23 cellular contexts compared by ENCODE assay signal in the genomic region with DNA sequence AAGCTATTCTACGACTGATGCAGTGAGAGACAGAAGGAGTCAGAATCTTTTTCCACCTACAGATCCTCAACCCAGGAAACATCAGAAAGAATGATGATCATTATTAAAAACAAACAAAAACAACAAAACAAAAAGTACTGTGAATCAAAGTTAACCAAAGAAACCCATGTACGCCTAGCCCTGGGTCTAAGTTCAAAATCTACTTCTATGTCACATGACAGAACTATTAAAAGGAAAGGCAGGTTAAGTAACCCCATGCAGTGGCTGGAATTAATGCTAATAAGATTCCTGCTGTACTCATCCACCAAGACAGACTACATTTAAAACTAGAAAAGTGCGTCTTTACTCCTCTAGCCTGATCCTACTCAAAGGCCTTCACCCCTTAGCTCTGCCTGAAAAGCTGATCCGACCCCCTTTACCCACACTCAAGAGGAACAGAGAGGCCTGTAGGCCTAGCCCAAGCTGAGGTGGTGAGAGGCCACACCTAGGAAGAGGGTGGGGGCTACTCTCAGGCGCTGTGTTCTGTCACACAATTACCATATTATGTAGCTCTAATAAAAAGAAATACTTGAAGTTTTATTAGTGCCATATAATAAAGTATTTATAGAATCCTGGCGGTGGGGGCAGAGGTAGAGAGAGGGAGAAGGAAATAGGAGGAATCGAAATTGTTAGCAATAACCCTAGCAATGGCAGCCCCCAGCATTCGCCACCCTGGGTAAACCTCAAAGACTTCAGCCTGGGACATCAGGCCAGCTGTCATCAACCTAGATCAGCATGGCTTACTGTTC. TPM values are rescaled to one million over a fixed set of nuclear protein-coding genes. Genes with fewer than 3 reads are reported as not detected.
DNase-seq lines count a peak whose midpoint lies in the region; ATAC-seq, FAIRE-seq and TF ChIP-seq lines count a peak whose summit lies in the region.
"Had no signal": no experiment of that assay in that cellular context is flagged by ENCODE, and none has a peak within 500 bp of the region (broad histone marks: within the 10 kb centered on the region; RNA-seq: fewer than 3 reads in every experiment).

No MANE protein-coding gene starts in this region.

- intact Hi-C loops in Caco-2 (cut with micrococcal nuclease; ENCODE audit: unreplicated experiment) = loop anchor here (1.0 kb wide), 2 partner anchors 32 to 50 kb away; no protein-coding TSS in a partner anchor

- peak overlapping the region; percentile 13 for H3K9ac ChIP-seq in SK-N-MC (ENCODE audit: insufficient read length)
- H3K9ac ChIP-seq: BLaER1, KMS-11 had no signal

- H3K27ac Mint-ChIP-seq in Caco-2 (ENCODE audit: unreplicated experiment) (peak overlapping the region; percentile 25), immature natural killer cell (peak overlapping the region; percentile 71 to 90 (median 85))
- H3K27ac Mint-ChIP-seq: activated CD4-positive, alpha-beta T cell treated with anti-CD3 and anti-CD28 coated beads, Interleukin-2, amount 10 ng/mL, durations not matched to agents 7 days and 5 days; T-helper 2 cell treated with Interferon-gamma antibody and Interleukin-4, amounts not matched to agents 5 μg/mL and 100 μg/mL, for 36 hours had no signal

- no peaks in the 10 kb centered on the region for H3K9me3 Mint-ChIP-seq in Caco-2 (ENCODE audit: unreplicated experiment)
- no peaks in the 10 kb centered on the region for H3K9me3 Mint-ChIP-seq in immature natural killer cell
- H3K9me3 Mint-ChIP-seq: activated CD4-positive, alpha-beta T cell treated with anti-CD3 and anti-CD28 coated beads, Interleukin-2, amount 10 ng/mL, durations not matched to agents 7 days and 5 days; activated T-cell treated with anti-CD3 and anti-CD28 coated beads, Interleukin-2, amount 50 U/mL, for 4 hours; T-helper 2 cell treated with Interferon-gamma antibody and Interleukin-4, amounts not matched to agents 5 μg/mL and 100 μg/mL, for 36 hours had no signal

- H3K4me1 Mint-ChIP-seq in Caco-2 (ENCODE audit: low read depth, unreplicated experiment) (peaks cover 65% of the 10 kb centered on the region), immature natural killer cell (peaks cover 31 to 45% of the 10 kb centered on the region in 2 donors)

- H3K4me3 Mint-ChIP-seq in Caco-2 (ENCODE audit: unreplicated experiment) (peak overlapping the region; percentile 53), immature natural killer cell (peak overlapping the region; percentile 48 to 79 (median 61))
- H3K4me3 Mint-ChIP-seq: activated CD4-positive, alpha-beta T cell treated with anti-CD3 and anti-CD28 coated beads, Interleukin-2, amount 10 ng/mL, durations not matched to agents 7 days and 5 days; activated T-cell treated with anti-CD3 and anti-CD28 coated beads, Interleukin-2, amount 50 U/mL, for 4 hours; T-helper 2 cell treated with Interferon-gamma antibody and Interleukin-4, amounts not matched to agents 5 μg/mL and 100 μg/mL, for 36 hours had no signal

- POLR2A ChIA-PET in Caco-2 (lab: Charles Lee) = interaction anchor here (0.5 to 0.6 kb wide), 2 partner anchors 142 to 264 kb away, joined by 3 read pairs; partner anchors contain the start of gene DNPEP

- TF ChIP-seq CTCF in Caco-2 (IDR thresholded peaks at IDR 0.05; ENCODE audit: insufficient read depth in 1 of 2, low read depth in 1 of 2, low read length in 1 of 2, severe bottlenecking in 1 of 2, unreplicated experiment in 1 of 2) = no peak

- H3K36me3 Mint-ChIP-seq in Caco-2 (ENCODE audit: insufficient read depth, unreplicated experiment) = peaks cover 6% of the 10 kb centered on the region
- peaks cover 0 to 8% (median 8%) of the 10 kb centered on the region in 3 donors for H3K36me3 Mint-ChIP-seq in immature natural killer cell

- H3K27me3 ChIP-seq in Caco-2 (replicated peaks; ENCODE audit: control insufficient read depth, insufficient read depth, low read length) (no peaks in the 10 kb centered on the region), small intestine (ENCODE audit: control insufficient read depth in 2 of 2, insufficient read depth in 2 of 2, low read length in 2 of 2) (no peaks in the 10 kb centered on the region), MG63 (no peaks in the 10 kb centered on the region)
- H3K27me3 ChIP-seq: BLaER1, brain microvascular endothelial cell had no signal

- H3K27ac ChIP-seq in SK-N-MC (peak overlapping the region; percentile 51; the same call in 1 of the 2 replicates), small intestine (ENCODE audit: low read depth in 1 of 2, low read length in 1 of 2) (peak overlapping the region; percentile 70 to 87)
- H3K27ac ChIP-seq: BLaER1, brain microvascular endothelial cell, KMS-11, WERI-Rb-1 had no signal

- no peak for ATAC-seq in HG03045 (IDR thresholded peaks at IDR 0.05; ENCODE audit: unreplicated experiment)
- ATAC-seq: activated T-cell treated with anti-CD3 and anti-CD28 coated beads, Interleukin-2, amount 50 U/mL, for 4 hours; SK-N-SH treated with all-trans-retinoic acid at 6 μM for 48 hours had no signal

- DNase-seq in Caco-2 = no peak
- no peak for DNase-seq in SK-N-MC (ENCODE audit: low read depth, low spot score)
- DNase-seq in immature natural killer cell = no peak
- peak; percentile 76 for DNase-seq in small intestine
- DNase-seq in MG63 = no peak
- no peak for DNase-seq in NCI-H2196 (lab: John Stamatoyannopoulos, UW; ENCODE audit: unreplicated experiment)
- DNase-seq: activated CD4-positive, alpha-beta T cell treated with anti-CD3 and anti-CD28 coated beads, Interleukin-2, amount 10 ng/mL, durations not matched to agents 7 days and 5 days; brain microvascular endothelial cell; COR-L47; lower lobe of right lung; NCI-H1436; NCI-H2107; NCI-H446; NCI-H774; stimulated activated naive CD4-positive, alpha-beta T cell treated with Interleukin-2 at 50 U/mL for 16 hours; WERI-Rb-1 had no signal

- H3K9me3 ChIP-seq in Caco-2 (no peaks in the 10 kb centered on the region), SK-N-MC (ENCODE audit: low read depth, low read length) (no peaks in the 10 kb centered on the region), small intestine (ENCODE audit: control insufficient read depth, low read depth) (no peaks in the 10 kb centered on the region), MG63 (no peaks in the 10 kb centered on the region)
- H3K9me3 ChIP-seq: BLaER1, lower lobe of right lung had no signal

- 22 to 67% (median 48%) methylated on average over 8 of the region's 8 CpGs for WGBS in small intestine, 3 donors

- H3K36me3 ChIP-seq in Caco-2 (ENCODE audit: control insufficient read depth, insufficient read depth, low read length) = no peaks in the 10 kb centered on the region
- H3K36me3 ChIP-seq in SK-N-MC (ENCODE audit: insufficient read depth, low read length) = no peaks in the 10 kb centered on the region
- no peaks in the 10 kb centered on the region for H3K36me3 ChIP-seq in small intestine (ENCODE audit: control insufficient read depth in 2 of 2, insufficient read depth in 2 of 2, low read length in 2 of 2)
- no peaks in the 10 kb centered on the region for H3K36me3 ChIP-seq in MG63
- H3K36me3 ChIP-seq: BLaER1, brain microvascular endothelial cell, lower lobe of right lung, WERI-Rb-1 had no signal

- no peaks in the 10 kb centered on the region for H3K27me3 Mint-ChIP-seq in Caco-2 (ENCODE audit: insufficient read depth, unreplicated experiment)
- H3K27me3 Mint-ChIP-seq in immature natural killer cell (ENCODE audit: low read depth in 3 of 3) = peaks cover 3 to 6% (median 3%) of the 10 kb centered on the region in 3 donors
- H3K27me3 Mint-ChIP-seq: activated CD4-positive, alpha-beta T cell treated with anti-CD3 and anti-CD28 coated beads, Interleukin-2, amount 10 ng/mL, durations not matched to agents 7 days and 5 days had no signal

- TSS peak; percentile 53 for BruUV-seq in Caco-2 (replicated peaks; lab: Mats Ljungman, UMichigan)

- no peak for FAIRE-seq in small intestine (lab: Jason Lieb, UNC)
- FAIRE-seq: HTR-8/SVneo had no signal

- H3K4me1 ChIP-seq in Caco-2 (peaks cover 67% of the 10 kb centered on the region), small intestine (ENCODE audit: control insufficient read depth in 2 of 2, insufficient read depth in 1 of 2, low read depth in 1 of 2, low read length in 1 of 2) (peaks cover 11 to 17% of the 10 kb centered on the region in 2 donors)

- CTCF ChIA-PET in Caco-2 (lab: Charles Lee) = interaction anchor here (0.5 to 8.1 kb wide), 10 partner anchors 19 to 143 kb away, joined by 3 to 89 read pairs (median 6); no protein-coding TSS in a partner anchor

- no peak overlapping the region for H3K4me3 ChIP-seq in Caco-2 (ENCODE audit: low read depth, low read length)
- peak overlapping the region; percentile 62 for H3K4me3 ChIP-seq in SK-N-MC
- H3K4me3 ChIP-seq in small intestine (ENCODE audit: low read depth in 1 of 2, low read length in 2 of 2) = no peak overlapping the region
- no peak overlapping the region for H3K4me3 ChIP-seq in MG63
- H3K4me3 ChIP-seq: BLaER1, lower lobe of right lung had no signal

RNA-seq across cellular contexts. Expression of gene NHEJ1, which starts 37.1 kb away (rescaled TPM):
- total RNA-seq in Caco-2 (2022) = 28.5 and 29.6 TPM in 2 replicates
- 10 to 100 TPM; 19.2 to 33.3 (median 21.9) TPM for polyA plus RNA-seq in immature natural killer cell
- polyA plus RNA-seq in small intestine = 10 to 100 TPM; 19.3 to 40.0 (median 33.2) TPM
- 20.9 and 22.6 TPM in 2 replicates for total RNA-seq in MG63 (2014; rRNA removed; shearing (Covaris generic); ENCODE audit: low replicate concordance)

RNA-seq across cellular contexts. Expression of gene SLC23A3, which starts 46.3 kb away (rescaled TPM):
- total RNA-seq in Caco-2 (2022) = 6.5 and 7.1 TPM in 2 replicates
- polyA plus RNA-seq in immature natural killer cell (under 1 TPM in 1 of 3 donors, not detected in 2; 0.29 TPM), small intestine (10 to 100 TPM in 2 of 3 donors, 1 to 10 TPM in 1; 4.3 to 26.6 (median 11.1) TPM)
- total RNA-seq in MG63 (2014; rRNA removed; shearing (Covaris generic); ENCODE audit: low replicate concordance) = not detected in 2 replicates

RNA-seq across cellular contexts. Expression of gene CNPPD1, which starts 53.2 kb away (rescaled TPM):
- total RNA-seq in Caco-2 (2022) = 59.3 and 62.9 TPM in 2 replicates
- polyA plus RNA-seq in immature natural killer cell (100 to 1,000 TPM in 1 of 3 donors, 10 to 100 TPM in 2; 68.2 to 135 (median 92.9) TPM), small intestine (10 to 100 TPM; 54.6 to 86.7 (median 81.2) TPM)
- total RNA-seq in MG63 (2014; rRNA removed; shearing (Covaris generic); ENCODE audit: low replicate concordance) = 35.2 and 40.6 TPM in 2 replicates

RNA-seq across cellular contexts. Expression of gene RETREG2, which starts 54.5 kb away (rescaled TPM):
- total RNA-seq in Caco-2 (2022) = 59.5 and 62.0 TPM in 2 replicates
- 10 to 100 TPM; 51.2 to 88.6 (median 58.6) TPM for polyA plus RNA-seq in immature natural killer cell
- 10 to 100 TPM; 36.2 to 66.0 (median 43.0) TPM for polyA plus RNA-seq in small intestine
- total RNA-seq in MG63 (2014; rRNA removed; shearing (Covaris generic); ENCODE audit: low replicate concordance) = 52.2 and 85.4 TPM in 2 replicates
